2 cellular contexts compared by ENCODE assay signal in genomic region chr5:23476580-23476979, GRCh38.
A peak's percentile ranks its signal among the peaks of the same experiment; 100 is the strongest.
TF ChIP-seq lines count a peak whose summit lies in the region.

No MANE protein-coding gene starts in this region.

TF ChIP-seq in HepG2, 621 proteins besides CTCF, POLR2A, EP300 and RAD21:
- TF ChIP-seq MAFK (conservative IDR thresholded peaks at IDR 0.05 in 1 of 2, IDR thresholded peaks at IDR 0.05 in 1 of 2; ENCODE audit: low read length in 2 of 2) (peak; percentile 52 to 83; a peak in 3 of 4 replicates), HOXD1 (CRISPR knock-in tag; IDR thresholded peaks at IDR 0.05) (no peak), MAFF (IDR thresholded peaks at IDR 0.05; ENCODE audit: low read depth, low read length) (peak; percentile 65)

TF ChIP-seq in IMR-90, 13 proteins besides CTCF, POLR2A, EP300 and RAD21:
- no peak for TF ChIP-seq CHD1 (IDR thresholded peaks at IDR 0.05; ENCODE audit: low read depth, low read length)
- TF ChIP-seq MAFK (IDR thresholded peaks at IDR 0.05; ENCODE audit: low read depth, low read length) = peak; percentile 73
- no peak for TF ChIP-seq CEBPB (IDR thresholded peaks at IDR 0.05; ENCODE audit: low read depth, low read length)
- no peak for TF ChIP-seq ELK1 (IDR thresholded peaks at IDR 0.05; ENCODE audit: borderline replicate concordance, low read depth, low read length)
